In the genomic region with DNA sequence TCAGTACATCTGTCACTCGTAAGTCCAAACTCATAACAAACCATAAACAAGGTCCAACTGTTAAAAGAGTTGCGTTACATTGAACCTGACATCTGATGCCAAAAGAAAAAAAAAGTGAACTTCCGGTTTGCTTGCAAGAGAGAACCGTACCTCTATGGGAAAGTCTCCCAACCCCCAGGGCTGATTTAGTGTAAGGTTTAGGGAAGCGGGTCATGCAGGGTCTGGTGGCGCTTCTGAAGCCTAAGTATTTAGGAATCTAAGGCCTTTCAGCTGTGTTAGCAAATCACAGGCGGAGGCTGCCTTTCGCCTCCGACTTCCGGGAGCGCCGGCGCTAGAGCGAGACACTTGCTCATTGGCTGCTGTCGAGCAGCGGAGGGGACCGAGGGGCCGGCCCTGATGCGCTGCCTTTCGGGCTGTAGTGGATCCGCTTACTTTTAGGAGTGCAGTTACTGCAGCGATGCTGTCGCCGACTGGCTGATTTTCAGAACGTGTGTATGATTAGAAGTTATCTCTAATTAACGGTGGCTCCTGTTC, we compare ENCODE assay signal across 8 cellular contexts.
A peak's percentile ranks its signal among the peaks of the same experiment; 100 is the strongest.
DNase-seq lines count a peak whose midpoint lies in the region; ATAC-seq, FAIRE-seq and TF ChIP-seq lines count a peak whose summit lies in the region.

No MANE protein-coding gene starts in this region.

- peak overlapping the region; percentile 95 for H2AFZ ChIP-seq in OCI-LY1 (ENCODE audit: low read length)

- 0 out of 2 replicates have a peak, but pooled peaks cover 4% of the 10 kb centered on the region for H3K9me3 ChIP-seq in HUES6 (ENCODE audit: control insufficient read depth, insufficient read depth, low read depth, low read length)
- H3K9me3 ChIP-seq in OCI-LY1 (ENCODE audit: low read length): 0 out of 2 replicates have a peak, but pooled peaks cover 8% of the 10 kb centered on the region

- H3K27ac ChIP-seq in HUES6 (ENCODE audit: low read depth, low read length): 0 out of 2 replicates have a peak overlapping the region, but pooled peaks have one; percentile 15
- peak overlapping the region; percentile 50 for H3K27ac ChIP-seq in OCI-LY1 (ENCODE audit: low read depth, low read length, poor library complexity, severe bottlenecking)

- DNase-seq in D721Med (ENCODE audit: insufficient read length, low spot score): peak; percentile 79
- DNase-seq in activated T-cell treated with anti-CD3 and anti-CD28 coated beads for 1 hour (ENCODE audit: low read depth): peak; percentile 75
- DNase-seq in epidermal melanocyte (ENCODE audit: insufficient read length, low spot score): peak; percentile 97
- DNase-seq in middle frontal gyrus (ENCODE audit: extremely low spot score, low spot score): peak; percentile 77
- peak; percentile 81 to 85 for DNase-seq in stimulated activated CD8-positive, alpha-beta memory T cell treated with anti-CD3 and anti-CD28 coated beads, Interleukin-15, amount 100 ng/mL, for 48 hours (ENCODE audit: low read depth in 2 of 2)

- H3K36me3 ChIP-seq in HUES6 (ENCODE audit: control insufficient read depth, insufficient read depth, low read length) (no peaks in the 10 kb centered on the region), OCI-LY1 (ENCODE audit: insufficient read depth, low read length) (no peaks in the 10 kb centered on the region)

- H3K27me3 ChIP-seq in HUES6 (ENCODE audit: control insufficient read depth, insufficient read depth, low read length) (peaks cover 7% of the 10 kb centered on the region; the same call in 1 of the 2 replicates), OCI-LY1 (ENCODE audit: insufficient read depth, low read length) (no peaks in the 10 kb centered on the region; the same call in 1 of the 2 replicates)

- no peaks in the 10 kb centered on the region for H3K9me2 ChIP-seq in OCI-LY1 (ENCODE audit: low read depth, low read length)

- no peak for TF ChIP-seq CTCF in D721Med (IDR thresholded peaks at IDR 0.05; ENCODE audit: insufficient read depth, missing control alignments)
- no peak for TF ChIP-seq CTCF in OCI-LY1 (IDR thresholded peaks at IDR 0.05; ENCODE audit: low read length)

- ATAC-seq in GM21515 (IDR thresholded peaks at IDR 0.05; ENCODE audit: unreplicated experiment): peak; percentile 100

- H3K4me2 ChIP-seq in OCI-LY1 (ENCODE audit: low read length): peak overlapping the region; percentile 86

- no peaks in the 10 kb centered on the region for H3F3A ChIP-seq in OCI-LY1 (ENCODE audit: insufficient read depth, low read length)

- no peak for FAIRE-seq in D721Med (lab: Jason Lieb, UNC)

- no peaks in the 10 kb centered on the region for H3K79me2 ChIP-seq in OCI-LY1 (ENCODE audit: insufficient read depth, low read length)

- H3K9ac ChIP-seq in HUES6 (ENCODE audit: low read length) (peak overlapping the region; percentile 20), OCI-LY1 (ENCODE audit: low read length) (peak overlapping the region; percentile 51)

- no peaks in the 10 kb centered on the region for H4K20me1 ChIP-seq in OCI-LY1 (ENCODE audit: insufficient read depth, low read length)

- H3K4me3 ChIP-seq in HUES6 (ENCODE audit: low read depth, low read length): peak overlapping the region; percentile 62
- H3K4me3 ChIP-seq in OCI-LY1 (ENCODE audit: low read depth, low read length, poor library complexity, severe bottlenecking): peak overlapping the region; percentile 59

- H3K4me1 ChIP-seq in HUES6 (ENCODE audit: control insufficient read depth, insufficient read depth, low read length) (no peaks in the 10 kb centered on the region), OCI-LY1 (ENCODE audit: insufficient read depth, low read length, severe bottlenecking) (peaks cover 14% of the 10 kb centered on the region)

Comparison
In these comparisons a context has a peak if more than half of its experiments do, and no peak if none do; other contexts are left out.
1. Peak in every context shown above with its lines: DNase-seq, ATAC-seq, H3K4me3 ChIP-seq and H3K27ac ChIP-seq.